21 cellular contexts compared by ENCODE assay signal in the genomic region with DNA sequence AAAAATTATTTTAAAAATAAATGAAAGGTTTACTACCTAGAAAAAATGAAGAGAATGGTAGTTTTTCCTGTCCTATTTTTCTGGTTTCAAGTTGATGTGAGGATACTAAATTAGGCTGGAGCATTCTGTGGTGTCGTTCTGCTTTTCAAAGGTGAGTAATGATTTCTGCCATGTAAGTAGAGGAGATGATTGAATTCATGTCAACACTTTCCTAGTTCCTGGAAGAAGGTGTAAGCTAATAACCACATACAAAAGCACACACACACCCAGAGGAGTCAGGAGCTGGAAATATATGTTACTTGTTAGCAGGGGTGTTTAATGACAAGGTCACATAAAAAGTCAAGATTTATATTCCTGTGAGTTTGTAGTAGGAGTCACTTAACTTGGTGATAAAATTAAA.
DNase-seq lines count a peak whose midpoint lies in the region; ATAC-seq and TF ChIP-seq lines count a peak whose summit lies in the region.
"Had no signal": no experiment of that assay in that cellular context is flagged by ENCODE, and none has a peak within 500 bp of the region (broad histone marks: within the 10 kb centered on the region; RNA-seq: fewer than 3 reads in every experiment).

No MANE protein-coding gene starts in this region.

- in situ Hi-C loops in GM23248 (cut with MboI): no loop called here

- no peak for TF ChIP-seq CTCF in PC-3 (conservative IDR thresholded peaks at IDR 0.05; ENCODE audit: low read depth, low read length)
- TF ChIP-seq CTCF in ovary (IDR thresholded peaks at IDR 0.05): no peak

- no TSS peak for BruUV-seq in PC-3 (replicated peaks; lab: Mats Ljungman, UMichigan)

- H3K4me3 ChIP-seq in GM23248 (no peak overlapping the region), PC-3 (ENCODE audit: low read length) (no peak overlapping the region), ovary (no peak overlapping the region)
- H3K4me3 ChIP-seq: BLaER1 had no signal

- intact Hi-C loops in PC-3 (cut with micrococcal nuclease): no loop called here
- intact Hi-C loops in ovary (cut with DNase I): no loop called here

- CTCF ChIA-PET in PC-3 (lab: Charles Lee): no interaction called here

- no peaks in the 10 kb centered on the region for H3F3A ChIP-seq in GM23248 (ENCODE audit: insufficient read depth)
- no peaks in the 10 kb centered on the region for H3F3A ChIP-seq in PC-3 (ENCODE audit: low read length, unreplicated experiment)

- 0 out of 2 replicates have a peak, but pooled peaks have one; percentile 15 for ATAC-seq in PC-3

- H3K36me3 ChIP-seq in GM23248 (ENCODE audit: low read depth) (no peaks in the 10 kb centered on the region), PC-3 (ENCODE audit: low read depth, low read length) (no peaks in the 10 kb centered on the region), ovary (no peaks in the 10 kb centered on the region)
- H3K36me3 ChIP-seq: BE2C, BLaER1 had no signal

- no peaks in the 10 kb centered on the region for H4K20me1 ChIP-seq in GM23248 (ENCODE audit: insufficient read depth)
- H4K20me1 ChIP-seq in PC-3 (ENCODE audit: low read length): no peaks in the 10 kb centered on the region
- H4K20me1 ChIP-seq: BLaER1 had no signal

- POLR2A ChIA-PET in PC-3 (lab: Charles Lee; ENCODE audit: unreplicated experiment): no interaction called here

- H3K27ac ChIP-seq in GM23248 (no peak overlapping the region), PC-3 (ENCODE audit: low read length) (no peak overlapping the region), ovary (no peak overlapping the region)
- H3K27ac ChIP-seq: BLaER1 had no signal

- H3K9ac ChIP-seq in GM23248 (no peak overlapping the region), PC-3 (ENCODE audit: low read length) (no peak overlapping the region)
- H3K9ac ChIP-seq: BLaER1 had no signal

- no peak for TF ChIP-seq EP300 in ovary (IDR thresholded peaks at IDR 0.05)

- no peaks in the 10 kb centered on the region for H3K9me3 ChIP-seq in GM23248 (ENCODE audit: low read depth)
- no peaks in the 10 kb centered on the region for H3K9me3 ChIP-seq in PC-3 (ENCODE audit: low read length)
- no peaks in the 10 kb centered on the region for H3K9me3 ChIP-seq in ovary
- H3K9me3 ChIP-seq: BE2C, BLaER1 had no signal

- DNase-seq in GM23248 (no peak), PC-3 (no peak), left kidney (ENCODE audit: low read depth, low spot score) (peak; percentile 18), NCI-H1092 treated with DMSO at 0.1 percent for 48 hours (lab: John Stamatoyannopoulos, UW) (no peak), SW 1271 (lab: John Stamatoyannopoulos, UW) (no peak), ovary (no peak)
- DNase-seq: 8988T; ACHN; BE2C; C1 segment of cervical spinal cord; CD4-positive, alpha-beta memory T cell; CD4-positive, CD25-positive, alpha-beta regulatory T cell; CD8-positive, alpha-beta memory T cell; COR-L47; DMS 273 treated with DMSO at 0.1 percent for 48 hours; DMS53; DMS79; DND-41; EL; GDM1 had no signal

- TF ChIP-seq POLR2A in ovary (IDR thresholded peaks at IDR 0.05): no peak

- H3K27me3 ChIP-seq in GM23248 (replicated peaks; ENCODE audit: insufficient read depth) (no peaks in the 10 kb centered on the region), PC-3 (ENCODE audit: low read length) (no peaks in the 10 kb centered on the region), ovary (no peaks in the 10 kb centered on the region)
- H3K27me3 ChIP-seq: BE2C, BLaER1 had no signal

- H3K4me2 ChIP-seq in GM23248 (ENCODE audit: unreplicated experiment) (no peak overlapping the region), PC-3 (ENCODE audit: low read length) (no peak overlapping the region)
- H3K4me2 ChIP-seq: BLaER1 had no signal

- H3K9me2 ChIP-seq in GM23248 (ENCODE audit: insufficient read depth): no peaks in the 10 kb centered on the region
- H3K9me2 ChIP-seq in PC-3 (replicated peaks; ENCODE audit: low read length): no peaks in the 10 kb centered on the region

- no peaks in the 10 kb centered on the region for H3K4me1 ChIP-seq in GM23248 (ENCODE audit: insufficient read depth)
- H3K4me1 ChIP-seq in PC-3 (ENCODE audit: insufficient read depth, low read length): no peaks in the 10 kb centered on the region
- H3K4me1 ChIP-seq in ovary (ENCODE audit: insufficient read depth): no peaks in the 10 kb centered on the region
- H3K4me1 ChIP-seq: BE2C, BLaER1 had no signal

- 0 out of 2 replicates have a peak overlapping the region, but pooled peaks have one; percentile 6 for H2AFZ ChIP-seq in GM23248
- no peak overlapping the region for H2AFZ ChIP-seq in PC-3 (ENCODE audit: low read length)

- 62 to 69% methylated on average over 1 of the region's 1 CpG for WGBS in GM23248 (ENCODE audit: low coverage in 1 of 2, low lambda C conversion rate in 2 of 2, missing lambda C conversion rate in 2 of 2), 2 experiments
- 43 to 47% (median 43%) methylated on average over 1 of the region's 1 CpG for WGBS in ovary, 3 donors

- H3K79me2 ChIP-seq in GM23248 (ENCODE audit: insufficient read depth) (no peaks in the 10 kb centered on the region), PC-3 (ENCODE audit: low read length) (no peaks in the 10 kb centered on the region)
